In genomic region chr14:92801917-92802316, GRCh38 we compare ENCODE assay signal across 17 cellular contexts. TPM values are rescaled to one million over a fixed set of nuclear protein-coding genes. Genes with fewer than 3 reads are reported as not detected.
DNase-seq lines count a peak whose midpoint lies in the region; ATAC-seq, FAIRE-seq and TF ChIP-seq lines count a peak whose summit lies in the region.
"Had no signal": no experiment of that assay in that cellular context is flagged by ENCODE, and none has a peak within 500 bp of the region (broad histone marks: within the 10 kb centered on the region; RNA-seq: fewer than 3 reads in every experiment).

No MANE protein-coding gene starts in this region.

- peak overlapping the region; percentile 29 for H3K4me3 ChIP-seq in CD4-positive, CD25-positive, alpha-beta regulatory T cell (ENCODE audit: low read depth, low read length)
- H3K4me3 ChIP-seq in DND-41 (ENCODE audit: low read depth in 1 of 2, low read length in 2 of 2) (no peak overlapping the region), K562 (no peak overlapping the region)
- H3K4me3 ChIP-seq: esophagus muscularis mucosa, thyroid gland had no signal

- TF ChIP-seq EP300 in K562 (IDR thresholded peaks at IDR 0.05; ENCODE audit: low read length): no peak

- H3K4me2 ChIP-seq in DND-41 (ENCODE audit: insufficient read depth, low read length) (peak overlapping the region; percentile 29; the same call in 1 of the 2 replicates), K562 (ENCODE audit: insufficient read depth, low read length) (no peak overlapping the region)

- H3K4me1 Mint-ChIP-seq in CD4-positive, CD25-positive, alpha-beta regulatory T cell: peaks cover 38 to 71% (median 64%) of the 10 kb centered on the region in 4 donors
- H3K4me1 Mint-ChIP-seq in natural killer cell: peaks cover 56 to 57% of the 10 kb centered on the region in 2 donors

- H3K27ac ChIP-seq in CD4-positive, CD25-positive, alpha-beta regulatory T cell (ENCODE audit: insufficient read depth, low read length, poor library complexity, severe bottlenecking): no peak overlapping the region
- no peak overlapping the region for H3K27ac ChIP-seq in DND-41 (ENCODE audit: low read length)
- no peak overlapping the region for H3K27ac ChIP-seq in K562 (ENCODE audit: extremely low read depth, low read depth, low read length)
- H3K27ac ChIP-seq: esophagus muscularis mucosa, neutrophil, thyroid gland had no signal

- intact Hi-C loops in K562 (cut with micrococcal nuclease) (no loop called here), natural killer cell (cut with micrococcal nuclease) (no loop called here)

- in situ Hi-C loops in K562 (cut with MboI): no loop called here

- peak overlapping the region in 2 of 3 donors; percentile 43 to 60 for H3K27ac Mint-ChIP-seq in CD4-positive, CD25-positive, alpha-beta regulatory T cell
- peak overlapping the region; percentile 19 to 45 for H3K27ac Mint-ChIP-seq in natural killer cell
- H3K27ac Mint-ChIP-seq: activated CD4-positive, alpha-beta memory T cell treated with anti-CD3 and anti-CD28 coated beads, Interleukin-2, amount 10 ng/mL, durations not matched to agents 7 days and 5 days had no signal

- CTCF ChIA-PET in K562 (lab: Yijun Ruan, JAX; ENCODE audit: low intra/inter-chr PET ratio): no interaction called here

- POLR2A ChIA-PET in K562 (lab: Yijun Ruan, JAX): no interaction called here

- no peak for FAIRE-seq in K562 (lab: Jason Lieb, UNC)

- peaks cover 32% of the 10 kb centered on the region for H3K36me3 ChIP-seq in CD4-positive, CD25-positive, alpha-beta regulatory T cell (ENCODE audit: control insufficient read depth, insufficient read depth, low read length)
- H3K36me3 ChIP-seq in DND-41 (ENCODE audit: insufficient read depth, low read length): peaks cover 42% of the 10 kb centered on the region
- H3K36me3 ChIP-seq in K562 (ENCODE audit: control insufficient read depth, insufficient read depth, low read length): peaks cover 36% of the 10 kb centered on the region; the same call in 2 of the 3 replicates

- H3K4me1 ChIP-seq in CD4-positive, CD25-positive, alpha-beta regulatory T cell (ENCODE audit: control insufficient read depth, insufficient read depth, low read length, poor library complexity, severe bottlenecking): peaks cover 37% of the 10 kb centered on the region
- H3K4me1 ChIP-seq in DND-41 (ENCODE audit: insufficient read depth, low read length) (peaks cover 13% of the 10 kb centered on the region; the same call in 1 of the 2 replicates), K562 (replicated peaks in 1 of 2; ENCODE audit: control insufficient read depth in 2 of 2, insufficient read depth in 2 of 2, low read length in 2 of 2) (no peaks in the 10 kb centered on the region; a peak in 2 of 5 replicates)

- no peak overlapping the region for H3K9ac ChIP-seq in DND-41 (ENCODE audit: low read depth, low read length)
- no peak overlapping the region for H3K9ac ChIP-seq in K562 (ENCODE audit: insufficient read depth in 1 of 2, low read depth in 2 of 2, low read length in 2 of 2)

- TF ChIP-seq POLR2A in K562 (conservative IDR thresholded peaks at IDR 0.05): no peak

- H3K9me3 ChIP-seq in CD4-positive, CD25-positive, alpha-beta regulatory T cell (ENCODE audit: control insufficient read depth in 2 of 2, low read length in 2 of 2): no peaks in the 10 kb centered on the region
- H3K9me3 ChIP-seq in DND-41 (ENCODE audit: insufficient read depth, low read length, severe bottlenecking) (no peaks in the 10 kb centered on the region), K562 (replicated peaks; ENCODE audit: control insufficient read depth, insufficient read depth, low read depth, low read length) (no peaks in the 10 kb centered on the region)
- H3K9me3 ChIP-seq: esophagus muscularis mucosa, neutrophil, thyroid gland had no signal

- H2AFZ ChIP-seq in DND-41 (ENCODE audit: low read depth, low read length) (no peak overlapping the region), K562 (ENCODE audit: low read depth, low read length) (no peak overlapping the region)

- H4K20me1 ChIP-seq in DND-41 (ENCODE audit: insufficient read depth, low read length) (peaks cover 3% of the 10 kb centered on the region; the same call in 1 of the 2 replicates), K562 (replicated peaks; ENCODE audit: control insufficient read depth, insufficient read depth, low read length) (0 out of 2 replicates have a peak, but pooled peaks cover 3% of the 10 kb centered on the region)

- no peak for ATAC-seq in CD4-positive, CD25-positive, alpha-beta regulatory T cell (ENCODE audit: low read depth in 2 of 2)
- ATAC-seq in DND-41 (ENCODE audit: insufficient read depth, low read depth) (no peak), K562 (no peak), natural killer cell (no peak), HG03342 (IDR thresholded peaks at IDR 0.05; ENCODE audit: unreplicated experiment) (no peak)

- no TSS peak for BruUV-seq in K562 (replicated peaks; lab: Mats Ljungman, UMichigan)

- no peak for DNase-seq in CD4-positive, CD25-positive, alpha-beta regulatory T cell
- DNase-seq in DND-41 (no peak), K562 (ENCODE audit: extremely low read depth in 1 of 4, low spot score in 3 of 4) (no peak), natural killer cell (no peak), DMS 273 (lab: John Stamatoyannopoulos, UW; ENCODE audit: unreplicated experiment) (no peak), Kasumi-1 (lab: John Stamatoyannopoulos, UW) (no peak)
- DNase-seq: activated CD4-positive, alpha-beta memory T cell treated with anti-CD3 and anti-CD28 coated beads, Interleukin-2, amount 10 ng/mL, durations not matched to agents 7 days and 5 days; Calu3; caudate nucleus; GOT3; Karpas-422; NCI-H1092 treated with DMSO at 0.1 percent for 48 hours; NCI-H2029 treated with DMSO at 0.1 percent for 48 hours; thyroid gland had no signal

- peaks cover 64% of the 10 kb centered on the region for H3K79me2 ChIP-seq in DND-41 (ENCODE audit: insufficient read depth, low read length)
- peaks cover 53% of the 10 kb centered on the region for H3K79me2 ChIP-seq in K562 (ENCODE audit: control insufficient read depth, insufficient read depth, low read length)

- no peak for TF ChIP-seq RAD21 in K562 (CRISPR knock-in tag; conservative IDR thresholded peaks at IDR 0.05 in 1 of 2, IDR thresholded peaks at IDR 0.05 in 1 of 2)

- H3K4me3 Mint-ChIP-seq in CD4-positive, CD25-positive, alpha-beta regulatory T cell: peak overlapping the region in 3 of 4 donors; percentile 77 to 83 (median 78)
- peak overlapping the region; percentile 32 for H3K4me3 Mint-ChIP-seq in natural killer cell
- H3K4me3 Mint-ChIP-seq: activated CD4-positive, alpha-beta memory T cell treated with anti-CD3 and anti-CD28 coated beads, Interleukin-2, amount 10 ng/mL, durations not matched to agents 7 days and 5 days had no signal

- no peaks in the 10 kb centered on the region for H3K27me3 Mint-ChIP-seq in CD4-positive, CD25-positive, alpha-beta regulatory T cell
- H3K27me3 Mint-ChIP-seq in natural killer cell (ENCODE audit: low read depth in 2 of 2): no peaks in the 10 kb centered on the region
- H3K27me3 Mint-ChIP-seq: activated CD4-positive, alpha-beta memory T cell treated with anti-CD3 and anti-CD28 coated beads, Interleukin-2, amount 10 ng/mL, durations not matched to agents 7 days and 5 days had no signal

- H3K9me3 Mint-ChIP-seq in CD4-positive, CD25-positive, alpha-beta regulatory T cell: no peaks in the 10 kb centered on the region
- no peaks in the 10 kb centered on the region for H3K9me3 Mint-ChIP-seq in natural killer cell
- H3K9me3 Mint-ChIP-seq: activated CD4-positive, alpha-beta memory T cell treated with anti-CD3 and anti-CD28 coated beads, Interleukin-2, amount 10 ng/mL, durations not matched to agents 7 days and 5 days had no signal

- peaks cover 61% of the 10 kb centered on the region for H3K36me3 Mint-ChIP-seq in CD4-positive, CD25-positive, alpha-beta regulatory T cell
- H3K36me3 Mint-ChIP-seq in natural killer cell: peaks cover 11% of the 10 kb centered on the region

- H3K9me1 ChIP-seq in K562 (ENCODE audit: control insufficient read depth, insufficient read depth, low read length): no peaks in the 10 kb centered on the region

- TF ChIP-seq CTCF in DND-41 (IDR thresholded peaks at IDR 0.05; ENCODE audit: borderline replicate concordance, extremely low read depth, low read length, poor library complexity, severe bottlenecking) (no peak), K562 (IDR thresholded peaks at IDR 0.05 in 2 of 3, conservative IDR thresholded peaks at IDR 0.05 in 1 of 3; ENCODE audit: insufficient read depth in 2 of 3, low read depth in 1 of 3, low read length in 3 of 3) (no peak), natural killer cell (IDR thresholded peaks at IDR 0.05) (no peak)

- no peaks in the 10 kb centered on the region for H3K27me3 ChIP-seq in CD4-positive, CD25-positive, alpha-beta regulatory T cell (ENCODE audit: control insufficient read depth, insufficient read depth, low read length)
- no peaks in the 10 kb centered on the region for H3K27me3 ChIP-seq in DND-41 (ENCODE audit: insufficient read depth, low read length, poor library complexity)
- no peaks in the 10 kb centered on the region for H3K27me3 ChIP-seq in K562 (ENCODE audit: control insufficient read depth in 2 of 2, insufficient read depth in 2 of 2, low read length in 2 of 2)
- H3K27me3 ChIP-seq: esophagus muscularis mucosa, neutrophil, thyroid gland had no signal

RNA-seq across cellular contexts. Expression of gene GOLGA5, which starts 7.8 kb away (rescaled TPM):
- 14.8 TPM for total RNA-seq in CD4-positive, CD25-positive, alpha-beta regulatory T cell
- 10 to 100 TPM; 18.5 to 23.7 (median 21.4) TPM for polyA plus RNA-seq in CD4-positive, CD25-positive, alpha-beta regulatory T cell
- 13.0 and 24.3 TPM in 2 replicates for total RNA-seq in K562 (2011; cell fraction: chromatin; rRNA removed; ENCODE audit: low replicate concordance)
- total RNA-seq in K562 (2011; cell fraction: nucleolus; rRNA removed): 8.0 and 8.6 TPM in 2 replicates
- total RNA-seq in K562 (2011; cell fraction: nucleoplasm; rRNA removed): 10.9 and 13.4 TPM in 2 replicates
- 11.6 and 12.0 TPM in 2 replicates for total RNA-seq in K562 (2014; rRNA removed)
- 16.9 and 19.4 TPM in 2 replicates for total RNA-seq in K562 (2014; rRNA removed; fragmentation: Illumina TruSeq; extraction: Trizol)
- total RNA-seq in K562 (2015; rRNA removed; fragmentation: Illumina TruSeq; extraction: Trizol): 15.0 and 15.3 TPM in 2 replicates
- total RNA-seq in K562 (2021): 11.1 and 12.0 TPM in 2 replicates
- 19.6 and 21.6 TPM in 2 replicates for polyA plus RNA-seq in K562 (2011; rRNA removed)
- 5.2 and 11.0 TPM in 2 replicates for polyA plus RNA-seq in K562 (2011; cell fraction: cytosol; rRNA removed)
- polyA plus RNA-seq in K562 (2011; cell fraction: nucleus; rRNA removed): 5.0 and 9.6 TPM in 2 replicates
- 9.5 and 12.7 TPM in 2 replicates for polyA plus RNA-seq in K562 (2012)
- 15.5 and 18.9 TPM in 2 replicates for polyA plus RNA-seq in K562 (2014; fragmentation: Illumina TruSeq; extraction: Trizol)
- 1 to 10 TPM; 5.7 to 7.3 TPM for polyA plus RNA-seq in K562 (2014; fragmentation: Nextera tagmentation; extraction: Ambion mirVana)
- polyA plus RNA-seq in K562 (2014; rRNA removed): 12.7 and 14.2 TPM in 2 replicates
- 16.9 and 29.5 TPM in 2 replicates for polyA minus RNA-seq in K562 (2011; rRNA and poly(A)+ RNA removed)
- polyA minus RNA-seq in K562 (2011; cell fraction: cytosol; rRNA and poly(A)+ RNA removed): 11.5 and 13.6 TPM in 2 replicates
- polyA minus RNA-seq in K562 (2011; cell fraction: nucleus; rRNA and poly(A)+ RNA removed): 6.1 and 19.2 TPM in 2 replicates
- total RNA-seq in natural killer cell: 10 to 100 TPM; 11.5 to 21.0 (median 17.1) TPM

RNA-seq across cellular contexts. Expression of gene LGMN, which starts 53.5 kb away (rescaled TPM):
- total RNA-seq in CD4-positive, CD25-positive, alpha-beta regulatory T cell: 10.9 TPM
- polyA plus RNA-seq in CD4-positive, CD25-positive, alpha-beta regulatory T cell: 10 to 100 TPM; 15.4 to 34.4 (median 19.7) TPM
- total RNA-seq in K562 (2011; cell fraction: chromatin; rRNA removed; ENCODE audit: low replicate concordance): 1.3 and 3.3 TPM in 2 replicates
- 3.9 and 4.8 TPM in 2 replicates for total RNA-seq in K562 (2011; cell fraction: nucleolus; rRNA removed)
- total RNA-seq in K562 (2011; cell fraction: nucleoplasm; rRNA removed): 2.0 and 3.5 TPM in 2 replicates
- 0.69 TPM in 1 of 2 replicates, not detected in the other for total RNA-seq in K562 (2014; rRNA removed)
- 0.29 and 0.44 TPM in 2 replicates for total RNA-seq in K562 (2014; rRNA removed; fragmentation: Illumina TruSeq; extraction: Trizol)
- total RNA-seq in K562 (2015; rRNA removed; fragmentation: Illumina TruSeq; extraction: Trizol): 0.43 and 0.53 TPM in 2 replicates
- 0.89 and 1.3 TPM in 2 replicates for total RNA-seq in K562 (2021)
- polyA plus RNA-seq in K562 (2011; rRNA removed): 1.4 and 14.3 TPM in 2 replicates
- polyA plus RNA-seq in K562 (2011; cell fraction: cytosol; rRNA removed): 1.3 and 16.1 TPM in 2 replicates
- 0.80 and 11.7 TPM in 2 replicates for polyA plus RNA-seq in K562 (2011; cell fraction: nucleus; rRNA removed)
- 0.91 and 2.0 TPM in 2 replicates for polyA plus RNA-seq in K562 (2012)
- polyA plus RNA-seq in K562 (2014; fragmentation: Illumina TruSeq; extraction: Trizol): 0.27 and 0.36 TPM in 2 replicates
- under 1 TPM in 1 of 2 experiments, not detected in 1; 0.15 TPM for polyA plus RNA-seq in K562 (2014; fragmentation: Nextera tagmentation; extraction: Ambion mirVana)
- polyA plus RNA-seq in K562 (2014; rRNA removed): 0.05 and 0.70 TPM in 2 replicates
- polyA minus RNA-seq in K562 (2011; rRNA and poly(A)+ RNA removed): 0.56 and 10.3 TPM in 2 replicates
- 1.6 and 11.6 TPM in 2 replicates for polyA minus RNA-seq in K562 (2011; cell fraction: cytosol; rRNA and poly(A)+ RNA removed)
- polyA minus RNA-seq in K562 (2011; cell fraction: nucleus; rRNA and poly(A)+ RNA removed): 1.2 and 8.9 TPM in 2 replicates
- total RNA-seq in natural killer cell: 1 to 10 TPM in 2 of 3 donors, under 1 TPM in 1; 0.39 to 6.1 (median 2.5) TPM
